12 cellular contexts compared by ENCODE assay signal in genomic region chr1:207850621-207851407, GRCh38.
DNase-seq lines count a peak whose midpoint lies in the region; ATAC-seq and TF ChIP-seq lines count a peak whose summit lies in the region.
"Had no signal": no experiment of that assay in that cellular context is flagged by ENCODE, and none has a peak within 500 bp of the region (broad histone marks: within the 10 kb centered on the region; RNA-seq: fewer than 3 reads in every experiment).

No MANE protein-coding gene starts in this region.

- no peak overlapping the region for H3K4me3 Mint-ChIP-seq in activated CD8-positive, alpha-beta memory T cell treated with anti-CD3 and anti-CD28 coated beads, Interleukin-2, amount 10 ng/mL, durations not matched to agents 7 days and 5 days
- H3K4me3 Mint-ChIP-seq in activated naive CD8-positive, alpha-beta T cell treated with anti-CD3 and anti-CD28 coated beads, Interleukin-2, amount 50 U/mL, for 24 hours = no peak overlapping the region

- no peak for ATAC-seq in activated CD8-positive, alpha-beta memory T cell treated with anti-CD3 and anti-CD28 coated beads, Interleukin-2, amount 10 ng/mL, durations not matched to agents 7 days and 5 days
- no peak for ATAC-seq in activated naive CD8-positive, alpha-beta T cell treated with anti-CD3 and anti-CD28 coated beads, Interleukin-2, amount 50 U/mL, for 24 hours

- intact Hi-C loops in thyroid gland (cut with DNase I) = no loop called here

- H3K9me3 Mint-ChIP-seq in activated CD8-positive, alpha-beta memory T cell treated with anti-CD3 and anti-CD28 coated beads, Interleukin-2, amount 10 ng/mL, durations not matched to agents 7 days and 5 days (ENCODE audit: low read depth) = no peaks in the 10 kb centered on the region
- H3K9me3 Mint-ChIP-seq in activated naive CD8-positive, alpha-beta T cell treated with anti-CD3 and anti-CD28 coated beads, Interleukin-2, amount 50 U/mL, for 24 hours = no peaks in the 10 kb centered on the region

- TF ChIP-seq POLR2A in thyroid gland (IDR thresholded peaks at IDR 0.05) = no peak

- H3K36me3 ChIP-seq in thyroid gland = no peaks in the 10 kb centered on the region
- peaks cover 27% of the 10 kb centered on the region for H3K36me3 ChIP-seq in WERI-Rb-1

- peaks cover 51% of the 10 kb centered on the region for H3K4me1 Mint-ChIP-seq in activated CD8-positive, alpha-beta memory T cell treated with anti-CD3 and anti-CD28 coated beads, Interleukin-2, amount 10 ng/mL, durations not matched to agents 7 days and 5 days
- H3K4me1 Mint-ChIP-seq in activated naive CD8-positive, alpha-beta T cell treated with anti-CD3 and anti-CD28 coated beads, Interleukin-2, amount 50 U/mL, for 24 hours = peaks cover 64% of the 10 kb centered on the region

- TF ChIP-seq CTCF in thyroid gland (IDR thresholded peaks at IDR 0.05) (no peak), WERI-Rb-1 (IDR thresholded peaks at IDR 0.05; ENCODE audit: low read depth, low read length) (no peak)

- no peak overlapping the region for H3K27ac Mint-ChIP-seq in activated CD8-positive, alpha-beta memory T cell treated with anti-CD3 and anti-CD28 coated beads, Interleukin-2, amount 10 ng/mL, durations not matched to agents 7 days and 5 days
- H3K27ac Mint-ChIP-seq in activated naive CD8-positive, alpha-beta T cell treated with anti-CD3 and anti-CD28 coated beads, Interleukin-2, amount 50 U/mL, for 24 hours = peak overlapping the region; percentile 50

- H3K4me3 ChIP-seq in thyroid gland (replicated peaks in 1 of 3) = no peak overlapping the region
- no peak overlapping the region for H3K4me3 ChIP-seq in WERI-Rb-1 (ENCODE audit: low read depth, low read length)

- DNase-seq in activated CD8-positive, alpha-beta memory T cell treated with anti-CD3 and anti-CD28 coated beads, Interleukin-2, amount 50 U/mL, for 48 hours = peak; percentile 37
- DNase-seq in activated CD8-positive, alpha-beta memory T cell treated with anti-CD3 and anti-CD28 coated beads, Interleukin-2, amount 10 ng/mL, durations not matched to agents 7 days and 5 days = no peak
- DNase-seq in activated naive CD8-positive, alpha-beta T cell treated with anti-CD3 and anti-CD28 coated beads, Interleukin-2, amount 50 U/mL, for 24 hours = no peak
- peak; percentile 25 for DNase-seq in left kidney (ENCODE audit: low read depth, low spot score)
- no peak for DNase-seq in thyroid gland
- no peak for DNase-seq in HK-2 (ENCODE audit: unreplicated experiment)
- DNase-seq in WERI-Rb-1 = no peak
- no peak for DNase-seq in activated gamma-delta T cell treated with Interleukin-2 at 50 U/mL for 16 hours
- DNase-seq: activated CD4-positive, alpha-beta T cell treated with anti-CD3 and anti-CD28 coated beads for 48 hours; activated naive CD4-positive, alpha-beta T cell treated with anti-CD3 and anti-CD28 coated beads, Interleukin-2, amount 50 U/mL, for 16 hours; DMS 273 treated with DMSO at 0.1 percent for 48 hours; T-helper 2 cell had no signal

- H3K9me3 ChIP-seq in thyroid gland (no peaks in the 10 kb centered on the region), WERI-Rb-1 (ENCODE audit: severe bottlenecking) (no peaks in the 10 kb centered on the region)

- CTCF ChIA-PET in activated CD8-positive, alpha-beta memory T cell treated with anti-CD3 and anti-CD28 coated beads, Interleukin-2, amount 10 ng/mL, durations not matched to agents 7 days and 5 days (lab: Charles Lee) = interaction anchor here (1.0 to 1.1 kb wide), 2 partner anchors 17 to 54 kb away, joined by 3 read pairs; no protein-coding TSS in a partner anchor

- peaks cover 39% of the 10 kb centered on the region for H3K36me3 Mint-ChIP-seq in activated CD8-positive, alpha-beta memory T cell treated with anti-CD3 and anti-CD28 coated beads, Interleukin-2, amount 10 ng/mL, durations not matched to agents 7 days and 5 days
- H3K36me3 Mint-ChIP-seq in activated naive CD8-positive, alpha-beta T cell treated with anti-CD3 and anti-CD28 coated beads, Interleukin-2, amount 50 U/mL, for 24 hours (ENCODE audit: low read depth) = peaks cover 16% of the 10 kb centered on the region

- 75 to 86% methylated on average over 7 of the region's 7 CpGs for WGBS in thyroid gland, 2 donors

- H3K27ac ChIP-seq in thyroid gland (peak overlapping the region in 2 of 3 donors; percentile 6 to 71), WERI-Rb-1 (no peak overlapping the region)

- peaks cover 17 to 50% of the 10 kb centered on the region in 2 donors for H3K4me1 ChIP-seq in thyroid gland

- H3K27me3 ChIP-seq in thyroid gland (no peaks in the 10 kb centered on the region), WERI-Rb-1 (ENCODE audit: insufficient read depth, low read depth, severe bottlenecking) (no peaks in the 10 kb centered on the region)

- H3K27me3 Mint-ChIP-seq in activated CD8-positive, alpha-beta memory T cell treated with anti-CD3 and anti-CD28 coated beads, Interleukin-2, amount 10 ng/mL, durations not matched to agents 7 days and 5 days = no peaks in the 10 kb centered on the region
- no peaks in the 10 kb centered on the region for H3K27me3 Mint-ChIP-seq in activated naive CD8-positive, alpha-beta T cell treated with anti-CD3 and anti-CD28 coated beads, Interleukin-2, amount 50 U/mL, for 24 hours

Comparison
In these comparisons a context has a peak if more than half of its experiments do, and no peak if none do; other contexts are left out.
1. DNase-seq: peak in activated CD8-positive, alpha-beta memory T cell treated with anti-CD3 and anti-CD28 coated beads, Interleukin-2, amount 50 U/mL, for 48 hours (single experiment) and left kidney (single experiment); none in activated CD8-positive, alpha-beta memory T cell treated with anti-CD3 and anti-CD28 coated beads, Interleukin-2, amount 10 ng/mL, durations not matched to agents 7 days and 5 days (single experiment), activated naive CD8-positive, alpha-beta T cell treated with anti-CD3 and anti-CD28 coated beads, Interleukin-2, amount 50 U/mL, for 24 hours (single experiment), thyroid gland (0 of 2), HK-2 (single experiment), WERI-Rb-1 (single experiment) and activated gamma-delta T cell treated with Interleukin-2 at 50 U/mL for 16 hours (single experiment).